18 cellular contexts compared by ENCODE assay signal in the genomic region with DNA sequence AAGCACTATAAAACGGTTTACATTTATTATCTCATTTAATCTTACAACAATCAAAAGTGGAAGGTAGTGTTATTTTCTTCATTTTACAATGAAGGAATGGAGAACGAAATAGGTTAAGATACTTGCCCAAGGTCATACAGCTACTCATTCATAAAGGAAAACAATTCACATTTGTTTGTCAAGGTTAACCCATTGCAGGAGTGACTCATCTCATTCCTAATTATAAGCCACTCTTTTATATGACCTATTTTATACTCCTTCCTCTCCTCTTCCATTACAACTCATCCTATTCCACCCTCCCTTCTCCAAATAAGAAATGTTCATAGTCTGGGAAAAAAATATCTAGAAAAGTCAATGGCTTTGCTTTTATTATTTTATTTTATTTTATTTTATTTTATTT. TPM values are rescaled to one million over a fixed set of nuclear protein-coding genes. Genes with fewer than 3 reads are reported as not detected.
DNase-seq lines count a peak whose midpoint lies in the region; ATAC-seq, FAIRE-seq and TF ChIP-seq lines count a peak whose summit lies in the region.
"Had no signal": no experiment of that assay in that cellular context is flagged by ENCODE, and none has a peak within 500 bp of the region (broad histone marks: within the 10 kb centered on the region; RNA-seq: fewer than 3 reads in every experiment).

No MANE protein-coding gene starts in this region.

- no peak for DNase-seq in H54 (ENCODE audit: insufficient read length, low spot score)
- peak; percentile 4 for DNase-seq in PC-3
- peak; percentile 11 for DNase-seq in foreskin melanocyte
- DNase-seq in GM19238 (ENCODE audit: insufficient read length, low spot score) = no peak
- no peak for DNase-seq in activated CD4-positive, alpha-beta T cell treated with anti-CD3 and anti-CD28 coated beads, Interleukin-2, amount 50 U/mL, for 1 hour
- DNase-seq: C1 segment of cervical spinal cord; Caco-2; CD4-positive, alpha-beta memory T cell; DMS153; DND-41; GDM1; GOT3; H7; HCEC 1CT had no signal

- no peak overlapping the region for H3K9ac ChIP-seq in PC-3 (ENCODE audit: low read length)

- FAIRE-seq in H54 (lab: Jason Lieb, UNC) = peak; percentile 33
- FAIRE-seq: GM12878 had no signal

- no peak overlapping the region for H3K4me2 ChIP-seq in PC-3 (ENCODE audit: low read length)

- CTCF ChIA-PET in PC-3 (lab: Charles Lee) = no interaction called here

- H3K79me2 ChIP-seq in PC-3 (ENCODE audit: low read length) = no peaks in the 10 kb centered on the region

- H3K36me3 ChIP-seq in PC-3 (ENCODE audit: low read depth, low read length) = no peaks in the 10 kb centered on the region

- H4K20me1 ChIP-seq in PC-3 (ENCODE audit: low read length) = no peaks in the 10 kb centered on the region

- no peak for TF ChIP-seq CTCF in PC-3 (conservative IDR thresholded peaks at IDR 0.05; ENCODE audit: low read depth, low read length)

- H3K27ac ChIP-seq in PC-3 (ENCODE audit: low read length) = no peak overlapping the region

- ATAC-seq in PC-3 (peak; percentile 60), GM21381 (IDR thresholded peaks at IDR 0.05; ENCODE audit: unreplicated experiment) (no peak)
- ATAC-seq: GM12878 had no signal

- BruUV-seq in PC-3 (replicated peaks; lab: Mats Ljungman, UMichigan) = no TSS peak

- TF ChIP-seq POLR2A in H54 (IDR thresholded peaks at IDR 0.05; ENCODE audit: low read depth, low read length) = no peak

- H2AFZ ChIP-seq in PC-3 (ENCODE audit: low read length) = no peak overlapping the region

- intact Hi-C loops in PC-3 (cut with micrococcal nuclease) = no loop called here

- H3K4me1 ChIP-seq in PC-3 (ENCODE audit: insufficient read depth, low read length) = no peaks in the 10 kb centered on the region
- H3K4me1 ChIP-seq: Caco-2 had no signal

- H3K27me3 ChIP-seq in PC-3 (ENCODE audit: low read length) = no peaks in the 10 kb centered on the region

- H3K9me3 ChIP-seq in PC-3 (ENCODE audit: low read length) = no peaks in the 10 kb centered on the region
- H3K9me3 ChIP-seq: Caco-2 had no signal

- H3K9me2 ChIP-seq in PC-3 (replicated peaks; ENCODE audit: low read length) = no peaks in the 10 kb centered on the region

- no peaks in the 10 kb centered on the region for H3F3A ChIP-seq in PC-3 (ENCODE audit: low read length, unreplicated experiment)

- H3K4me3 ChIP-seq in PC-3 (ENCODE audit: low read length) = no peak overlapping the region
- H3K4me3 ChIP-seq: GM12878 had no signal

- POLR2A ChIA-PET in PC-3 (lab: Charles Lee; ENCODE audit: unreplicated experiment) = no interaction called here

RNA-seq across cellular contexts. Expression of a gene that starts 29.6 kb away (rescaled TPM):
- total RNA-seq in PC-3 (2014; rRNA removed) = not detected in 2 replicates
- total RNA-seq: A172; A673; Caco-2; CD4-positive, alpha-beta memory T cell; GM12878 had no signal

RNA-seq across cellular contexts. Expression of a gene that starts 47.8 kb away (rescaled TPM):
- 14.4 and 21.0 TPM in 2 replicates for total RNA-seq in PC-3 (2014; rRNA removed)

Comparison
In these comparisons a context has a peak if more than half of its experiments do, and no peak if none do; other contexts are left out.
1. DNase-seq: peak in PC-3 (single experiment) and foreskin melanocyte (single experiment); none in H54 (single experiment), GM19238 (single experiment) and activated CD4-positive, alpha-beta T cell treated with anti-CD3 and anti-CD28 coated beads, Interleukin-2, amount 50 U/mL, for 1 hour (single experiment).